Comparison of ENCODE assay signal across 18 cellular contexts in the genomic region with DNA sequence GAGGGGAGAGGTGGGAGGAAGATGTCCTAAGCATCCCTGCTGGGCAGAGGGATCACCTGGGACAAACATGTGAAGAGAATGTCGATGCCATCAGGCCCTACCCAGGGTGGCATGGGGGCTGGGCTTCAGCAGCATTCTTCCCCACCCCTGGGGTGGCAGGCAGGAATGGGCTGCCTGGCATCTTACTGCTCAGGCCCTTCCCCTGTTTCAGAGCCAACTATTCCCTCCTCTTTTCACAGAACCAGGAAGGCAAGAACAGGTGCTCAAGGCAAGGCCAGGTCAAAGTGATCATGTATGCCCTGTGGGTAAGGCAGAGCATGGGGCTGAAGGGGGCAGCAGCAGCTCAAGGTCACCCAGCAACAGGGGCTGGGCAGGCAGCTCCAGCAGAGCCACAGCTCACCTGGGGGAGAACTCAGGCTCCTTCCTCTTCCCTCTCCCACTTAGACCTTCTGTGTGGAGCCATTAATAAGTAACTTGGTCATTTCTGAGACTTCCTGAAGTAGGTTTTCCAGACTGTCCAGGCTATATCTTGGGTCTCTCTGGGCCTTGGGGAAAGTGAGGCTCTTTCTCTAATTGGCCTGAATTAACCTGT. TPM values are rescaled to one million over a fixed set of nuclear protein-coding genes. Genes with fewer than 3 reads are reported as not detected.
DNase-seq lines count a peak whose midpoint lies in the region; ATAC-seq, FAIRE-seq and TF ChIP-seq lines count a peak whose summit lies in the region.
"Had no signal": no experiment of that assay in that cellular context is flagged by ENCODE, and none has a peak within 500 bp of the region (broad histone marks: within the 10 kb centered on the region; RNA-seq: fewer than 3 reads in every experiment).

No MANE protein-coding gene starts in this region.

- H3K9me3 Mint-ChIP-seq in natural killer cell treated with Interleukin-12 subunit alpha and Interleukin-12 subunit beta and Interleukin-15 and Interleukin-18, amount 100 ng/mL, for 72 hours, result no peaks in the 10 kb centered on the region
- H3K9me3 Mint-ChIP-seq: CD8-positive, alpha-beta T cell; IgD-negative memory B cell had no signal

- peaks cover 22 to 27% of the 10 kb centered on the region in 2 donors for H3K27me3 Mint-ChIP-seq in natural killer cell treated with Interleukin-12 subunit alpha and Interleukin-12 subunit beta and Interleukin-15 and Interleukin-18, amount 100 ng/mL, for 72 hours

- no peak for FAIRE-seq in H1 (lab: Jason Lieb, UNC)
- no peak for FAIRE-seq in D721Med (lab: Jason Lieb, UNC)

- H3K27ac Mint-ChIP-seq in natural killer cell treated with Interleukin-12 subunit alpha and Interleukin-12 subunit beta and Interleukin-15 and Interleukin-18, amount 100 ng/mL, for 72 hours, result no peak overlapping the region
- H3K27ac Mint-ChIP-seq: CD8-positive, alpha-beta T cell; IgD-negative memory B cell had no signal

- H3K36me3 Mint-ChIP-seq in natural killer cell treated with Interleukin-12 subunit alpha and Interleukin-12 subunit beta and Interleukin-15 and Interleukin-18, amount 100 ng/mL, for 72 hours, result no peaks in the 10 kb centered on the region
- H3K36me3 Mint-ChIP-seq: CD8-positive, alpha-beta T cell; IgD-negative memory B cell had no signal

- H3F3A ChIP-seq in MM.1S (ENCODE audit: insufficient read depth, low read length), result no peaks in the 10 kb centered on the region

- H4K91ac ChIP-seq in H1 (replicated peaks; ENCODE audit: insufficient read length, low read length), result no peak overlapping the region

- DNase-seq in WERI-Rb-1 (peak; percentile 10), H1 (ENCODE audit: low read depth in 1 of 2, low spot score in 2 of 2) (no peak), mucosa of gallbladder (ENCODE audit: low spot score) (peak; percentile 55), transverse colon (peak; percentile 7), NCI-H2171 treated with DMSO at 0.1 percent for 48 hours (lab: John Stamatoyannopoulos, UW) (no peak), D721Med (ENCODE audit: insufficient read length, low spot score) (no peak), MM.1S (no peak)
- no peak for DNase-seq in natural killer cell treated with Interleukin-12 subunit alpha and Interleukin-12 subunit beta and Interleukin-15 and Interleukin-18, amount 100 ng/mL, for 72 hours (ENCODE audit: low spot score)
- DNase-seq: BE2C; NCI-H1436; NCI-H2029 treated with DMSO at 0.1 percent for 48 hours; NCI-H2227 treated with DMSO at 0.1 percent for 48 hours; NCI-H526; NK-92 treated with Interleukin-12 subunit alpha and Interleukin-12 subunit beta, amount 100 ng/mL, for 24 hours had no signal

- no peak for TF ChIP-seq EP300 in H1 (IDR thresholded peaks at IDR 0.05; ENCODE audit: borderline replicate concordance in 1 of 2, low read depth in 2 of 2, low read length in 2 of 2)
- TF ChIP-seq EP300 in transverse colon (IDR thresholded peaks at IDR 0.05; ENCODE audit: low read depth), result no peak

- POLR2A ChIA-PET in H1 (lab: Charles Lee; ENCODE audit: partially characterized antibody), result interaction anchor here (0.6 kb wide), 1 partner anchor 122 kb away, joined by 3 read pairs; no protein-coding TSS in a partner anchor

- no peak overlapping the region for H2BK12ac ChIP-seq in H1 (ENCODE audit: low read depth, low read length)

- no peak for ATAC-seq in natural killer cell treated with Interleukin-12 subunit alpha and Interleukin-12 subunit beta and Interleukin-15 and Interleukin-18, amount 100 ng/mL, for 72 hours
- ATAC-seq: CD8-positive, alpha-beta T cell; HCT116 had no signal

- no peak overlapping the region for H2BK20ac ChIP-seq in H1 (ENCODE audit: low read length)

- in situ Hi-C loops in transverse colon (cut with MboI; ENCODE audit: low pct_ligation_motif_present in 1 of 4, low pct_unique_long_range_greater_than_20kb in 1 of 4, low sequenced_read_pairs in 3 of 4), result no loop called here

- no peak overlapping the region for H2AK5ac ChIP-seq in H1 (ENCODE audit: low read depth, low read length)

- no peak overlapping the region for H4K5ac ChIP-seq in H1 (ENCODE audit: insufficient read length, low read depth, low read length)

- H3K9ac ChIP-seq in H1 (replicated peaks in 1 of 4; ENCODE audit: extremely low read depth in 1 of 4, low read depth in 3 of 4, low read length in 3 of 4) (no peak overlapping the region), MM.1S (ENCODE audit: low read length) (no peak overlapping the region)

- no peaks in the 10 kb centered on the region for H3K4me1 Mint-ChIP-seq in natural killer cell treated with Interleukin-12 subunit alpha and Interleukin-12 subunit beta and Interleukin-15 and Interleukin-18, amount 100 ng/mL, for 72 hours (ENCODE audit: low read depth in 2 of 2)
- H3K4me1 Mint-ChIP-seq: IgD-negative memory B cell had no signal

- no peak overlapping the region for H2BK15ac ChIP-seq in H1 (ENCODE audit: low read length)

- TF ChIP-seq CTCF in WERI-Rb-1 (IDR thresholded peaks at IDR 0.05; ENCODE audit: low read depth, low read length) (no peak), H1 (IDR thresholded peaks at IDR 0.05; ENCODE audit: control extremely low read depth in 1 of 3, insufficient read depth in 1 of 3, low read depth in 1 of 3, low read length in 3 of 3) (peak; percentile 9 to 16 (median 12); a peak in 2 of 4 replicates), transverse colon (IDR thresholded peaks at IDR 0.05) (no peak), D721Med (IDR thresholded peaks at IDR 0.05; ENCODE audit: insufficient read depth, missing control alignments) (no peak), MM.1S (IDR thresholded peaks at IDR 0.05; ENCODE audit: low read length) (no peak)

- peaks cover 0 to 16% (median 4%) of the 10 kb centered on the region in 4 experiments; a peak in 5 of 7 replicates for H3K4me1 ChIP-seq in H1 (replicated peaks in 1 of 4; ENCODE audit: control insufficient read depth in 3 of 4, insufficient read depth in 4 of 4, low read length in 3 of 4)
- peaks cover 3 to 9% (median 7%) of the 10 kb centered on the region in 4 donors for H3K4me1 ChIP-seq in transverse colon
- H3K4me1 ChIP-seq in MM.1S (ENCODE audit: low read length), result no peaks in the 10 kb centered on the region
- H3K4me1 ChIP-seq: BE2C, SJSA1 had no signal

- WGBS in H1 (ENCODE audit: extremely low coverage in 1 of 2, insufficient coverage in 1 of 2, insufficient read length in 1 of 2, insufficient replicate concordance in 2 of 2, low coverage in 1 of 2, low lambda C conversion rate in 2 of 2, missing lambda C conversion rate in 1 of 2), 2 experiments, result 70% methylated on average over 1 of the region's 1 CpG; no CpG with 5 or more reads in 1 of the 2 experiments
- 62% methylated on average over 1 of the region's 1 CpG; no CpG with 5 or more reads in 1 of the 2 donors for WGBS in transverse colon (ENCODE audit: low coverage in 1 of 2), 2 donors

- H3K4me3 ChIP-seq in WERI-Rb-1 (ENCODE audit: low read depth, low read length) (no peak overlapping the region), H1 (ENCODE audit: extremely low read depth in 1 of 4, insufficient read depth in 2 of 4, low read depth in 3 of 4, low read length in 4 of 4) (no peak overlapping the region), transverse colon (no peak overlapping the region), MM.1S (ENCODE audit: low read length) (no peak overlapping the region)
- H3K4me3 ChIP-seq: SJSA1 had no signal

- H3K23ac ChIP-seq in H1 (ENCODE audit: insufficient read length), result no peak overlapping the region

- CTCF ChIA-PET in H1 (lab: Charles Lee; ENCODE audit: partially characterized antibody), result interaction anchor here (1.1 to 2.9 kb wide), 12 partner anchors 8 to 97 kb away, joined by 3 to 25 read pairs (median 4); no protein-coding TSS in a partner anchor

- H2BK120ac ChIP-seq in H1 (replicated peaks; ENCODE audit: low read depth, low read length), result no peak overlapping the region

- intact Hi-C loops in transverse colon (cut with DNase I; ENCODE audit: low total_unique reads), result no loop called here

- H3K27me3 ChIP-seq in WERI-Rb-1 (ENCODE audit: insufficient read depth, low read depth, severe bottlenecking) (peaks cover 98% of the 10 kb centered on the region), H1 (replicated peaks in 1 of 4; ENCODE audit: control insufficient read depth in 3 of 4, extremely low read depth in 1 of 4, insufficient read depth in 3 of 4, low read length in 3 of 4) (peaks cover 3 to 12% (median 10%) of the 10 kb centered on the region in 4 experiments; a peak in 6 of 7 replicates), transverse colon (peaks cover 2% of the 10 kb centered on the region), MM.1S (replicated peaks; ENCODE audit: insufficient read depth, low read length) (peaks cover 67% of the 10 kb centered on the region)

- no peak overlapping the region for H3K56ac ChIP-seq in H1 (replicated peaks; ENCODE audit: insufficient read length, low read depth, low read length)

- no peak overlapping the region for H3K4ac ChIP-seq in H1 (replicated peaks; ENCODE audit: insufficient read length, low read depth, low read length)

- no peak overlapping the region for H2AFZ ChIP-seq in H1 (ENCODE audit: low read length)
- H2AFZ ChIP-seq in MM.1S (ENCODE audit: low read length), result no peak overlapping the region

- no peak overlapping the region for H3K18ac ChIP-seq in H1 (ENCODE audit: extremely low read depth, low read length)

- TF ChIP-seq RAD21 in H1 (IDR thresholded peaks at IDR 0.05 in 1 of 2, conservative IDR thresholded peaks at IDR 0.05 in 1 of 2; ENCODE audit: low read depth in 2 of 2, low read length in 2 of 2), result peak in 1 of 2 experiments; percentile 25; a peak in 1 of 4 replicates

- H4K8ac ChIP-seq in H1 (ENCODE audit: extremely low read depth, insufficient read depth, low read length), result no peak overlapping the region

- H3K9me2 ChIP-seq in MM.1S (replicated peaks; ENCODE audit: insufficient read depth, low read length), result no peaks in the 10 kb centered on the region

- H3K79me1 ChIP-seq in H1 (ENCODE audit: low read depth, low read length), result no peaks in the 10 kb centered on the region

- H3K9me3 ChIP-seq in WERI-Rb-1 (ENCODE audit: severe bottlenecking), result peaks cover 9% of the 10 kb centered on the region
- no peaks in the 10 kb centered on the region for H3K9me3 ChIP-seq in H1 (ENCODE audit: insufficient read depth in 2 of 2, low read depth in 1 of 2, low read length in 1 of 2)
- no peaks in the 10 kb centered on the region for H3K9me3 ChIP-seq in transverse colon
- no peaks in the 10 kb centered on the region for H3K9me3 ChIP-seq in MM.1S (replicated peaks; ENCODE audit: insufficient read depth, low read length)
- H3K9me3 ChIP-seq: BE2C, SJSA1 had no signal

- TF ChIP-seq POLR2A in H1 (IDR thresholded peaks at IDR 0.05; ENCODE audit: control extremely low read depth in 1 of 2, low read depth in 2 of 2, low read length in 2 of 2) (no peak), transverse colon (IDR thresholded peaks at IDR 0.05) (no peak)

- no peak overlapping the region for H3K14ac ChIP-seq in H1 (ENCODE audit: insufficient read length)

- H3K36me3 ChIP-seq in WERI-Rb-1 (no peaks in the 10 kb centered on the region), H1 (ENCODE audit: control insufficient read depth in 2 of 4, insufficient read depth in 4 of 4, low read length in 3 of 4) (no peaks in the 10 kb centered on the region), transverse colon (no peaks in the 10 kb centered on the region), MM.1S (replicated peaks; ENCODE audit: insufficient read depth, low read length) (no peaks in the 10 kb centered on the region)
- H3K36me3 ChIP-seq: BE2C, SJSA1 had no signal

- H3K4me3 Mint-ChIP-seq in natural killer cell treated with Interleukin-12 subunit alpha and Interleukin-12 subunit beta and Interleukin-15 and Interleukin-18, amount 100 ng/mL, for 72 hours, result no peak overlapping the region
- H3K4me3 Mint-ChIP-seq: CD8-positive, alpha-beta T cell; IgD-negative memory B cell had no signal

- no peak overlapping the region for H2BK5ac ChIP-seq in H1 (ENCODE audit: low read depth, low read length)

- H3K79me2 ChIP-seq in H1 (ENCODE audit: control insufficient read depth in 1 of 2, insufficient read depth in 2 of 2, low read length in 2 of 2) (no peaks in the 10 kb centered on the region), MM.1S (ENCODE audit: low read length) (no peaks in the 10 kb centered on the region)

- H4K20me1 ChIP-seq in H1 (replicated peaks in 1 of 2; ENCODE audit: control insufficient read depth in 1 of 2, insufficient read depth in 2 of 2, low read length in 2 of 2), result no peaks in the 10 kb centered on the region
- no peaks in the 10 kb centered on the region for H4K20me1 ChIP-seq in MM.1S (ENCODE audit: insufficient read depth, low read length)

- no peak overlapping the region for H3K27ac ChIP-seq in WERI-Rb-1
- no peak overlapping the region for H3K27ac ChIP-seq in H1 (ENCODE audit: low read depth, low read length)
- no peak overlapping the region for H3K27ac ChIP-seq in transverse colon
- H3K27ac ChIP-seq in MM.1S (ENCODE audit: low read length), result no peak overlapping the region
- H3K27ac ChIP-seq: SJSA1 had no signal

- no peak overlapping the region for H3K4me2 ChIP-seq in H1 (ENCODE audit: insufficient read depth in 1 of 2, low read depth in 2 of 2, low read length in 2 of 2)
- H3K4me2 ChIP-seq in MM.1S (ENCODE audit: low read depth, low read length), result no peak overlapping the region

- 0 out of 2 replicates have a peak, but pooled peaks cover 2% of the 10 kb centered on the region for H3K23me2 ChIP-seq in H1 (ENCODE audit: low read depth, low read length)

RNA-seq across cellular contexts. Expression of a gene that starts 56.4 kb away (rescaled TPM):
- 23.3 and 26.3 TPM in 2 replicates for total RNA-seq in H1 (2021; fragmentation: NEBNext Ultra II Directional; extraction: Animal tissue kit (Norgen Biotek cat#: 25700))
- polyA plus RNA-seq in H1 (2011; rRNA removed), result 2.5 and 2.9 TPM in 2 replicates
- 4.0 TPM for polyA plus RNA-seq in H1 (2011; cell fraction: cytosol; rRNA removed)
- polyA plus RNA-seq in H1 (2011; cell fraction: nucleus; rRNA removed), result 4.1 TPM
- 4.2 to 7.4 TPM (median 5.9 TPM) in 4 replicates for polyA plus RNA-seq in H1 (2012, experiment 1 of 2)
- 1.6 TPM for polyA plus RNA-seq in H1 (2012, experiment 2 of 2)
- 9.6 TPM for polyA plus RNA-seq in H1 (2013, experiment 1 of 2)
- 8.7 TPM for polyA plus RNA-seq in H1 (2013, experiment 2 of 2)
- polyA minus RNA-seq in H1 (2011; rRNA and poly(A)+ RNA removed), result 11.5 and 11.6 TPM in 2 replicates
- 6.1 TPM for polyA minus RNA-seq in H1 (2011; cell fraction: cytosol; rRNA and poly(A)+ RNA removed)
- polyA minus RNA-seq in H1 (2011; cell fraction: nucleus; rRNA and poly(A)+ RNA removed), result 13.7 TPM
- total RNA-seq in mucosa of gallbladder, result 74.8 TPM
- total RNA-seq in transverse colon, result 10 to 100 TPM; 16.0 to 24.1 (median 19.7) TPM
- 10 to 100 TPM; 78.7 to 97.8 TPM for total RNA-seq in natural killer cell treated with Interleukin-12 subunit alpha and Interleukin-12 subunit beta and Interleukin-15 and Interleukin-18, amount 100 ng/mL, for 72 hours

Comparison
In these comparisons a context has a peak if more than half of its experiments do, and no peak if none do; other contexts are left out.
1. DNase-seq: peak in WERI-Rb-1 (single experiment), mucosa of gallbladder (single experiment) and transverse colon (single experiment); none in H1 (0 of 2), natural killer cell treated with Interleukin-12 subunit alpha and Interleukin-12 subunit beta and Interleukin-15 and Interleukin-18, amount 100 ng/mL, for 72 hours (single experiment), NCI-H2171 treated with DMSO at 0.1 percent for 48 hours (single experiment), D721Med (single experiment) and MM.1S (single experiment).
2. CTCF ChIP-seq: peak in H1 (3 of 3); none in WERI-Rb-1 (single experiment), transverse colon (0 of 5), D721Med (single experiment) and MM.1S (single experiment).